Comparison of ENCODE assay signal across 1 cellular context in genomic region chr18:50308851-50309250, GRCh38. TPM values are rescaled to one million over a fixed set of nuclear protein-coding genes. Genes with fewer than 3 reads are reported as not detected.
"Had no signal": no experiment of that assay in that cellular context is flagged by ENCODE, and none has a peak within 500 bp of the region (broad histone marks: within the 10 kb centered on the region; RNA-seq: fewer than 3 reads in every experiment).

No MANE protein-coding gene starts in this region.

RNA-seq across cellular contexts. Expression of gene CFAP53, which starts 42.6 kb away (rescaled TPM):
- total RNA-seq: upper lobe of right lung had no signal
